Comparison of ENCODE assay signal across 8 cellular contexts in genomic region chr12:54370218-54370730, GRCh38. TPM values are rescaled to one million over a fixed set of nuclear protein-coding genes. Genes with fewer than 3 reads are reported as not detected.
DNase-seq lines count a peak whose midpoint lies in the region; ATAC-seq and TF ChIP-seq lines count a peak whose summit lies in the region.

No MANE protein-coding gene starts in this region.

- peak; percentile 69 for ATAC-seq in HG03354 (IDR thresholded peaks at IDR 0.05; ENCODE audit: poor library complexity, severe bottlenecking, unreplicated experiment)
- peak in 1 of 2 donors; percentile 30 for ATAC-seq in activated T-cell treated with anti-CD3 and anti-CD28 coated beads, Interleukin-2, amount 50 U/mL, for 4 hours
- peak; percentile 58 for ATAC-seq in Right ventricle myocardium inferior
- peak; percentile 72 for ATAC-seq in omental fat pad (ENCODE audit: low FRiP score)
- no peak for ATAC-seq in HG03196 (IDR thresholded peaks at IDR 0.05; ENCODE audit: unreplicated experiment)
- ATAC-seq in HG02973 (IDR thresholded peaks at IDR 0.05; ENCODE audit: unreplicated experiment): no peak

- intact Hi-C loops in Right ventricle myocardium inferior (cut with DNase I): no loop called here

- TF ChIP-seq CTCF in omental fat pad (IDR thresholded peaks at IDR 0.05): peak in 2 of 3 donors; percentile 53 to 84

- H3K36me3 Mint-ChIP-seq in activated T-cell treated with anti-CD3 and anti-CD28 coated beads, Interleukin-2, amount 50 U/mL, for 4 hours (ENCODE audit: insufficient read depth): no peaks in the 10 kb centered on the region

- no peaks in the 10 kb centered on the region for H3K9me3 Mint-ChIP-seq in activated T-cell treated with anti-CD3 and anti-CD28 coated beads, Interleukin-2, amount 50 U/mL, for 4 hours

- H3K4me3 Mint-ChIP-seq in activated T-cell treated with anti-CD3 and anti-CD28 coated beads, Interleukin-2, amount 50 U/mL, for 4 hours: peak overlapping the region; percentile 33

- H3K4me1 Mint-ChIP-seq in activated T-cell treated with anti-CD3 and anti-CD28 coated beads, Interleukin-2, amount 50 U/mL, for 4 hours (ENCODE audit: low read depth): peaks cover 27% of the 10 kb centered on the region

- no peaks in the 10 kb centered on the region for H3K27me3 Mint-ChIP-seq in activated T-cell treated with anti-CD3 and anti-CD28 coated beads, Interleukin-2, amount 50 U/mL, for 4 hours (ENCODE audit: low read depth)

- DNase-seq in CD1c-positive myeloid dendritic cell (ENCODE audit: extremely low spot score) (peak; percentile 58), Right ventricle myocardium inferior (ENCODE audit: missing footprints) (peak; percentile 88), omental fat pad (ENCODE audit: low spot score) (no peak), NCI-H1092 (lab: John Stamatoyannopoulos, UW) (no peak)
- DNase-seq in activated T-cell treated with anti-CD3 and anti-CD28 coated beads, Interleukin-2, amount 50 U/mL, for 4 hours: no peak

RNA-seq across cellular contexts. Expression of gene GPR84, which starts 6.0 kb away (rescaled TPM):
- total RNA-seq in activated T-cell treated with anti-CD3 and anti-CD28 coated beads, Interleukin-2, amount 50 U/mL, for 4 hours: under 1 TPM in 2 of 3 donors, not detected in 1; 0.13 to 0.49 TPM
- 0.22 TPM for total RNA-seq in Right ventricle myocardium inferior
- total RNA-seq in omental fat pad: 1 to 10 TPM in 3 of 4 donors, not detected in 1; 1.0 to 3.5 (median 2.9) TPM

RNA-seq across cellular contexts. Expression of gene ZNF385A, which starts 14.3 kb away (rescaled TPM):
- 1 to 10 TPM in 1 of 3 donors, under 1 TPM in 2; 0.48 to 1.1 (median 0.55) TPM for total RNA-seq in activated T-cell treated with anti-CD3 and anti-CD28 coated beads, Interleukin-2, amount 50 U/mL, for 4 hours
- total RNA-seq in Right ventricle myocardium inferior (11.6 TPM), omental fat pad (10 to 100 TPM in 3 of 4 donors, 1 to 10 TPM in 1; 9.5 to 36.3 (median 21.8) TPM)

RNA-seq across cellular contexts. Expression of gene COPZ1, which starts 45.3 kb away (rescaled TPM):
- total RNA-seq in activated T-cell treated with anti-CD3 and anti-CD28 coated beads, Interleukin-2, amount 50 U/mL, for 4 hours: 100 to 1,000 TPM in 2 of 3 donors, 10 to 100 TPM in 1; 97.5 to 113 (median 109) TPM
- 130 TPM for total RNA-seq in Right ventricle myocardium inferior
- 100 to 1,000 TPM in 1 of 4 donors, 10 to 100 TPM in 3; 55.5 to 114 (median 81.8) TPM for total RNA-seq in omental fat pad

RNA-seq across cellular contexts. Expression of gene ITGA5, which starts 48.8 kb away (rescaled TPM):
- 10 to 100 TPM in 2 of 3 donors, 1 to 10 TPM in 1; 9.3 to 16.4 (median 12.4) TPM for total RNA-seq in activated T-cell treated with anti-CD3 and anti-CD28 coated beads, Interleukin-2, amount 50 U/mL, for 4 hours
- total RNA-seq in Right ventricle myocardium inferior (53.5 TPM), omental fat pad (100 to 1,000 TPM in 2 of 4 donors, 10 to 100 TPM in 2; 76.9 to 292 (median 118) TPM)

Comparison
In these comparisons a context has a peak if more than half of its experiments do, and no peak if none do; other contexts are left out.
1. DNase-seq: peak in CD1c-positive myeloid dendritic cell (single experiment) and Right ventricle myocardium inferior (single experiment); none in activated T-cell treated with anti-CD3 and anti-CD28 coated beads, Interleukin-2, amount 50 U/mL, for 4 hours (single experiment), omental fat pad (single experiment) and NCI-H1092 (single experiment).
2. ATAC-seq: peak in HG03354 (single experiment), Right ventricle myocardium inferior (single experiment) and omental fat pad (single experiment); none in HG03196 (single experiment) and HG02973 (single experiment).